In genomic region chr2:177221970-177222369, GRCh38 we compare ENCODE assay signal across 23 cellular contexts. TPM values are rescaled to one million over a fixed set of nuclear protein-coding genes. Genes with fewer than 3 reads are reported as not detected.
DNase-seq lines count a peak whose midpoint lies in the region; ATAC-seq and TF ChIP-seq lines count a peak whose summit lies in the region.
"Had no signal": no experiment of that assay in that cellular context is flagged by ENCODE, and none has a peak within 500 bp of the region (broad histone marks: within the 10 kb centered on the region; RNA-seq: fewer than 3 reads in every experiment).

No MANE protein-coding gene starts in this region.

- H3K36me3 ChIP-seq in PC-9 (ENCODE audit: low read depth) (peaks cover 54% of the 10 kb centered on the region), psoas muscle (ENCODE audit: insufficient read depth in 1 of 2, low read depth in 1 of 2) (peaks cover 11 to 89% of the 10 kb centered on the region in 2 donors)

- no peak overlapping the region for H3K4me2 ChIP-seq in PC-9

- H3K27ac ChIP-seq in PC-9 (peak overlapping the region; percentile 9; the same call in 1 of the 2 replicates), psoas muscle (peak overlapping the region; percentile 2)
- H3K27ac ChIP-seq: body of pancreas, C4-2B, lower lobe of right lung, parathyroid adenoma had no signal

- H3K36me3 Mint-ChIP-seq in activated T-cell treated with anti-CD3 and anti-CD28 coated beads, Interleukin-2, amount 50 U/mL, for 72 hours (ENCODE audit: insufficient read depth in 2 of 2): peaks cover 10 to 47% of the 10 kb centered on the region in 2 donors
- peaks cover 26% of the 10 kb centered on the region for H3K36me3 Mint-ChIP-seq in chondrocyte (ENCODE audit: low read depth)

- no peaks in the 10 kb centered on the region for H3K27me3 ChIP-seq in PC-9 (ENCODE audit: insufficient read depth, low read depth)
- no peaks in the 10 kb centered on the region for H3K27me3 ChIP-seq in psoas muscle (ENCODE audit: insufficient read depth in 3 of 3, low read length in 2 of 3)
- H3K27me3 ChIP-seq: body of pancreas, MG63 had no signal

- BruUV-seq in PC-9 (replicated peaks; lab: Mats Ljungman, UMichigan): no TSS peak

- H3K27me3 Mint-ChIP-seq in activated T-cell treated with anti-CD3 and anti-CD28 coated beads, Interleukin-2, amount 50 U/mL, for 72 hours (ENCODE audit: low read depth): no peaks in the 10 kb centered on the region
- no peaks in the 10 kb centered on the region for H3K27me3 Mint-ChIP-seq in chondrocyte (ENCODE audit: low read depth)

- peaks cover 73% of the 10 kb centered on the region for H4K20me1 ChIP-seq in PC-9 (ENCODE audit: insufficient read depth)

- peak overlapping the region in 1 of 2 donors; percentile 36 for H3K4me3 Mint-ChIP-seq in activated T-cell treated with anti-CD3 and anti-CD28 coated beads, Interleukin-2, amount 50 U/mL, for 72 hours
- no peak overlapping the region for H3K4me3 Mint-ChIP-seq in chondrocyte (ENCODE audit: unreplicated experiment)
- H3K4me3 Mint-ChIP-seq: T-helper 2 cell treated with Interferon-gamma antibody and Interleukin-4, amounts not matched to agents 5 μg/mL and 100 μg/mL, for 36 hours had no signal

- no peaks in the 10 kb centered on the region for H3K9me2 ChIP-seq in PC-9 (ENCODE audit: insufficient read depth)

- no peaks in the 10 kb centered on the region for H3K4me1 ChIP-seq in PC-9 (replicated peaks; ENCODE audit: insufficient read depth)
- peaks cover 43% of the 10 kb centered on the region for H3K4me1 ChIP-seq in psoas muscle

- H3K4me3 ChIP-seq in PC-9 (no peak overlapping the region), psoas muscle (no peak overlapping the region)
- H3K4me3 ChIP-seq: body of pancreas, coronary artery, lower lobe of right lung, MG63 had no signal

- H3K9me3 Mint-ChIP-seq in activated T-cell treated with anti-CD3 and anti-CD28 coated beads, Interleukin-2, amount 50 U/mL, for 72 hours: no peaks in the 10 kb centered on the region
- no peaks in the 10 kb centered on the region for H3K9me3 Mint-ChIP-seq in chondrocyte (ENCODE audit: low read depth)
- H3K9me3 Mint-ChIP-seq: T-helper 2 cell treated with Interferon-gamma antibody and Interleukin-4, amounts not matched to agents 5 μg/mL and 100 μg/mL, for 36 hours had no signal

- no peak overlapping the region for H2AFZ ChIP-seq in PC-9
- H2AFZ ChIP-seq: parathyroid adenoma had no signal

- peaks cover 45% of the 10 kb centered on the region for H3K4me1 Mint-ChIP-seq in activated T-cell treated with anti-CD3 and anti-CD28 coated beads, Interleukin-2, amount 50 U/mL, for 72 hours (ENCODE audit: low read depth)
- H3K4me1 Mint-ChIP-seq in chondrocyte (ENCODE audit: low read depth): peaks cover 18% of the 10 kb centered on the region

- TF ChIP-seq CTCF in PC-9 (conservative IDR thresholded peaks at IDR 0.05) (no peak), chondrocyte (IDR thresholded peaks at IDR 0.05) (no peak), psoas muscle (IDR thresholded peaks at IDR 0.05) (no peak)

- POLR2A ChIA-PET in PC-9 (lab: Charles Lee; ENCODE audit: unreplicated experiment): no interaction called here

- 80 to 87% (median 82%) methylated on average over 3 of the region's 3 CpGs for WGBS in psoas muscle, 3 donors

- H3K9me3 ChIP-seq in PC-9 (ENCODE audit: insufficient read depth, low read depth) (no peaks in the 10 kb centered on the region), psoas muscle (no peaks in the 10 kb centered on the region)
- H3K9me3 ChIP-seq: body of pancreas, lower lobe of right lung, MG63 had no signal

- H3K79me2 ChIP-seq in PC-9 (ENCODE audit: low read depth): peaks cover 47% of the 10 kb centered on the region

- CTCF ChIA-PET in PC-9 (lab: Charles Lee): interaction anchor here (0.6 kb wide), 1 partner anchor 73 kb away, joined by 4 read pairs; no protein-coding TSS in a partner anchor

- no peak for DNase-seq in activated T-cell treated with anti-CD3 and anti-CD28 coated beads, Interleukin-2, amount 50 U/mL, for 72 hours
- no peak for DNase-seq in activated T-cell treated with anti-CD3 and anti-CD28 coated beads, Interleukin-2, amount 50 U/mL, for 48 hours
- DNase-seq in PC-9: no peak
- no peak for DNase-seq in chondrocyte (ENCODE audit: low spot score)
- no peak for DNase-seq in psoas muscle
- no peak for DNase-seq in stimulated activated CD4-positive, alpha-beta T cell treated with anti-CD3 and anti-CD28 coated beads, Interleukin-12 subunit alpha, Interleukin-12 subunit beta, amount 100 ng/mL, for 4 hours
- no peak for DNase-seq in OCI-M2 (lab: John Stamatoyannopoulos, UW; ENCODE audit: unreplicated experiment)
- DNase-seq: ACHN, activated gamma-delta T cell treated with Interleukin-2 at 50 U/mL for 16 hours, body of pancreas, DMS79, hypothalamus, IMR-90, lower lobe of right lung, MG63, NCI-H2227 treated with DMSO at 0.1 percent for 48 hours, NCI-H82, PC-3 had no signal

- H3K27ac Mint-ChIP-seq in activated T-cell treated with anti-CD3 and anti-CD28 coated beads, Interleukin-2, amount 50 U/mL, for 72 hours: peak overlapping the region; percentile 82
- H3K27ac Mint-ChIP-seq in chondrocyte (ENCODE audit: unreplicated experiment): peak overlapping the region; percentile 60
- H3K27ac Mint-ChIP-seq: T-helper 2 cell treated with Interferon-gamma antibody and Interleukin-4, amounts not matched to agents 5 μg/mL and 100 μg/mL, for 36 hours had no signal

- peaks cover 100% of the 10 kb centered on the region for H3F3A ChIP-seq in PC-9 (ENCODE audit: insufficient read depth, low read depth)

- ATAC-seq in activated T-cell treated with anti-CD3 and anti-CD28 coated beads, Interleukin-2, amount 50 U/mL, for 72 hours (replicated peaks in 1 of 2): peak in 1 of 2 donors; percentile 1
- ATAC-seq in psoas muscle (no peak), GM19328 (IDR thresholded peaks at IDR 0.05; ENCODE audit: unreplicated experiment) (no peak)
- ATAC-seq: body of pancreas, lower lobe of right lung, PC-3 had no signal

- intact Hi-C loops in PC-9 (cut with micrococcal nuclease; ENCODE audit: unreplicated experiment) (no loop called here), psoas muscle (cut with DNase I) (no loop called here)

RNA-seq across cellular contexts. Expression of gene HNRNPA3, which starts 9.4 kb away (rescaled TPM):
- 100 to 1,000 TPM; 140 to 148 TPM for total RNA-seq in activated T-cell treated with anti-CD3 and anti-CD28 coated beads, Interleukin-2, amount 50 U/mL, for 72 hours
- total RNA-seq in PC-9 (2021): 245 and 290 TPM in 2 replicates
- total RNA-seq in chondrocyte: 98.0 to 153 TPM (median 106 TPM) in 3 replicates
- total RNA-seq in psoas muscle: 100 to 1,000 TPM in 1 of 4 donors, 10 to 100 TPM in 3; 72.8 to 125 (median 91.0) TPM
- polyA plus RNA-seq in psoas muscle: 100 to 1,000 TPM in 1 of 3 donors, 10 to 100 TPM in 2; 66.0 to 227 (median 81.8) TPM

RNA-seq across cellular contexts. Expression of gene NFE2L2, which starts 42.6 kb away (rescaled TPM):
- total RNA-seq in activated T-cell treated with anti-CD3 and anti-CD28 coated beads, Interleukin-2, amount 50 U/mL, for 72 hours: 10 to 100 TPM; 74.6 to 81.4 TPM
- total RNA-seq in PC-9 (2021) (117 and 138 TPM in 2 replicates), chondrocyte (65.7 to 88.2 TPM (median 86.8 TPM) in 3 replicates), psoas muscle (100 to 1,000 TPM in 1 of 4 donors, 10 to 100 TPM in 3; 42.4 to 127 (median 66.0) TPM)
- 10 to 100 TPM; 44.4 to 56.6 (median 51.5) TPM for polyA plus RNA-seq in psoas muscle
